ENCODE assay signal across 8 cellular contexts in genomic region chr11:83819936-83820549, GRCh38.
DNase-seq lines count a peak whose midpoint lies in the region; ATAC-seq, FAIRE-seq and TF ChIP-seq lines count a peak whose summit lies in the region.

No MANE protein-coding gene starts in this region.

- peaks cover 2% of the 10 kb centered on the region for H3K27me3 Mint-ChIP-seq in activated CD4-positive, alpha-beta memory T cell treated with anti-CD3 and anti-CD28 coated beads for 36 hours

- TF ChIP-seq POLR2A in breast epithelium (IDR thresholded peaks at IDR 0.05) (no peak), HepG2 (IDR thresholded peaks at IDR 0.05; ENCODE audit: insufficient read depth in 1 of 2, low read depth in 2 of 2, low read length in 2 of 2) (no peak)

- intact Hi-C loops in breast epithelium (cut with DNase I; ENCODE audit: low total_unique reads) (no loop called here), HepG2 (cut with micrococcal nuclease; ENCODE audit: unreplicated experiment) (loop anchor here (1.0 to 2.0 kb wide), 5 partner anchors 527 to 1137 kb away; no protein-coding TSS in a partner anchor)
- intact Hi-C loops in activated CD4-positive, alpha-beta memory T cell treated with anti-CD3 and anti-CD28 coated beads for 36 hours (cut with micrococcal nuclease) = loop anchor here (1.0 kb wide), 1 partner anchor 953 kb away; no protein-coding TSS in a partner anchor

- H3K4me3 Mint-ChIP-seq in activated CD4-positive, alpha-beta memory T cell treated with anti-CD3 and anti-CD28 coated beads for 36 hours = no peak overlapping the region

- POLR2A ChIA-PET in HepG2 (lab: Yijun Ruan, JAX) = no interaction called here
- POLR2A ChIA-PET in activated CD4-positive, alpha-beta memory T cell treated with anti-CD3 and anti-CD28 coated beads for 36 hours (lab: Charles Lee) = no interaction called here

- peak; percentile 39 to 72 (median 61) for TF ChIP-seq CTCF in breast epithelium (IDR thresholded peaks at IDR 0.05)
- TF ChIP-seq CTCF in HepG2 (CRISPR knock-in tag; IDR thresholded peaks at IDR 0.05) = peak; percentile 67

- H3K4me1 Mint-ChIP-seq in activated CD4-positive, alpha-beta memory T cell treated with anti-CD3 and anti-CD28 coated beads for 36 hours (ENCODE audit: low read depth) = no peaks in the 10 kb centered on the region

- no peaks in the 10 kb centered on the region for H3K36me3 ChIP-seq in breast epithelium
- H3K36me3 ChIP-seq in HepG2 (replicated peaks in 1 of 2; ENCODE audit: control insufficient read depth in 1 of 2, insufficient read depth in 2 of 2, low read length in 2 of 2) = no peaks in the 10 kb centered on the region

- H3K27ac Mint-ChIP-seq in activated CD4-positive, alpha-beta memory T cell treated with anti-CD3 and anti-CD28 coated beads for 36 hours = no peak overlapping the region

- no peaks in the 10 kb centered on the region for H3K9me3 Mint-ChIP-seq in activated CD4-positive, alpha-beta memory T cell treated with anti-CD3 and anti-CD28 coated beads for 36 hours

- H3K27me3 ChIP-seq in breast epithelium (no peaks in the 10 kb centered on the region), HepG2 (ENCODE audit: control insufficient read depth in 1 of 2, insufficient read depth in 2 of 2, low read length in 2 of 2) (no peaks in the 10 kb centered on the region)

- no peaks in the 10 kb centered on the region for H3K36me3 Mint-ChIP-seq in activated CD4-positive, alpha-beta memory T cell treated with anti-CD3 and anti-CD28 coated beads for 36 hours

- TF ChIP-seq EP300 in HepG2 (IDR thresholded peaks at IDR 0.05; ENCODE audit: low read depth in 2 of 2, low read length in 2 of 2) (no peak), HepG2 (CRISPR knock-in tag; IDR thresholded peaks at IDR 0.05; ENCODE audit: borderline replicate concordance) (no peak)

- 1% methylated on average over 2 of the region's 2 CpGs for WGBS in HepG2 (ENCODE audit: low lambda C conversion rate)

- no TSS peak for BruUV-seq in HepG2 (replicated peaks; lab: Mats Ljungman, UMichigan)

- CTCF ChIA-PET in HepG2 (lab: Yijun Ruan, JAX; ENCODE audit: low intra/inter-chr PET ratio, low total read pairs) = interaction anchor here (1.2 to 1.7 kb wide), 7 partner anchors 527 to 1138 kb away, joined by 3 to 12 read pairs (median 5); no protein-coding TSS in a partner anchor
- CTCF ChIA-PET in activated CD4-positive, alpha-beta memory T cell treated with anti-CD3 and anti-CD28 coated beads for 36 hours (lab: Charles Lee) = interaction anchor here (0.6 to 2.4 kb wide), 11 partner anchors 11 to 1136 kb away, joined by 3 to 14 read pairs (median 3); no protein-coding TSS in a partner anchor

- ATAC-seq in HG02798 (IDR thresholded peaks at IDR 0.05; ENCODE audit: poor library complexity, unreplicated experiment) (peak; percentile 45), HepG2 (peak; percentile 78), GM19467 (IDR thresholded peaks at IDR 0.05; ENCODE audit: unreplicated experiment) (no peak), GM21515 (IDR thresholded peaks at IDR 0.05; ENCODE audit: unreplicated experiment) (no peak)

- no peak overlapping the region for H3K27ac ChIP-seq in breast epithelium
- H3K27ac ChIP-seq in HepG2 (ENCODE audit: extremely low read length, insufficient read depth, low read length) = no peak overlapping the region

- H3K4me1 ChIP-seq in breast epithelium (no peaks in the 10 kb centered on the region), HepG2 (ENCODE audit: insufficient read depth, low read length) (no peaks in the 10 kb centered on the region)

- H3K9me3 ChIP-seq in breast epithelium (no peaks in the 10 kb centered on the region), HepG2 (ENCODE audit: low read length) (no peaks in the 10 kb centered on the region)

- H3K4me2 ChIP-seq in HepG2 (ENCODE audit: low read depth, low read length) = no peak overlapping the region

- DNase-seq in DMS53 treated with DMSO at 0.1 percent for 48 hours (lab: John Stamatoyannopoulos, UW; ENCODE audit: unreplicated experiment) (peak; percentile 86), NCI-H460 (ENCODE audit: extremely low read depth, low read depth) (peak; percentile 67), breast epithelium (ENCODE audit: low spot score in 2 of 2) (no peak), HepG2 (ENCODE audit: low spot score) (peak; percentile 43)
- DNase-seq in activated CD4-positive, alpha-beta memory T cell treated with anti-CD3 and anti-CD28 coated beads for 36 hours = no peak

- in situ Hi-C loops in HepG2 (cut with HindIII; ENCODE audit: extremely low pct_ligation_motif_present, low pct_unique_long_range_greater_than_20kb) = loop anchor here (5.0 to 25.0 kb wide), 4 partner anchors 528 to 1108 kb away; no protein-coding TSS in a partner anchor

- no peaks in the 10 kb centered on the region for H4K20me1 ChIP-seq in HepG2 (ENCODE audit: insufficient read depth, low read length)

- H3K4me3 ChIP-seq in breast epithelium (no peak overlapping the region), HepG2 (replicated peaks in 1 of 3; ENCODE audit: insufficient read depth in 1 of 3, low read depth in 2 of 3, low read length in 3 of 3) (no peak overlapping the region)

- FAIRE-seq in HepG2 (lab: Jason Lieb, UNC) = peak; percentile 48

- no peaks in the 10 kb centered on the region for H3K79me2 ChIP-seq in HepG2 (ENCODE audit: insufficient read depth, low read length)

- H3K9ac ChIP-seq in HepG2 (ENCODE audit: insufficient read depth, low read depth, low read length) = no peak overlapping the region

- no peak overlapping the region for H2AFZ ChIP-seq in HepG2 (ENCODE audit: low read length)

- TF ChIP-seq RAD21 in HepG2 (CRISPR knock-in tag; IDR thresholded peaks at IDR 0.05) = peak; percentile 45; the same call in 1 of the 2 replicates

TF ChIP-seq in HepG2, 621 proteins besides CTCF, POLR2A, EP300 and RAD21:
- TF ChIP-seq MYNN (CRISPR knock-in tag; IDR thresholded peaks at IDR 0.05; ENCODE audit: low read depth) (no peak), TP53 (CRISPR knock-in tag; conservative IDR thresholded peaks at IDR 0.05) (no peak), RFX1 (IDR thresholded peaks at IDR 0.05) (no peak), PAF1 (CRISPR knock-in tag; IDR thresholded peaks at IDR 0.05) (no peak), NRL (CRISPR knock-in tag; IDR thresholded peaks at IDR 0.05; ENCODE audit: borderline replicate concordance) (no peak), ATF6 (CRISPR knock-in tag; conservative IDR thresholded peaks at IDR 0.05) (no peak), FOXJ3 (CRISPR knock-in tag; IDR thresholded peaks at IDR 0.05; ENCODE audit: borderline replicate concordance) (no peak), SOX13 (IDR thresholded peaks at IDR 0.05) (no peak), SOX13 (CRISPR knock-in tag; conservative IDR thresholded peaks at IDR 0.05 in 1 of 2, IDR thresholded peaks at IDR 0.05 in 1 of 2) (0 out of 4 replicates have a peak, but pooled peaks of 1 of the 2 experiments have one; percentile 8), RXRB (CRISPR knock-in tag; IDR thresholded peaks at IDR 0.05; ENCODE audit: borderline replicate concordance) (peak; percentile 80), TMF1 (CRISPR knock-in tag; IDR thresholded peaks at IDR 0.05; ENCODE audit: low read depth) (no peak), PPARG (CRISPR knock-in tag; conservative IDR thresholded peaks at IDR 0.05) (peak; percentile 98), ZNF598 (CRISPR knock-in tag; IDR thresholded peaks at IDR 0.05; ENCODE audit: borderline replicate concordance) (no peak), SUZ12 (IDR thresholded peaks at IDR 0.05; ENCODE audit: low read depth, low read length) (no peak), RBM22 (optimal IDR thresholded peaks at IDR 0.05; ENCODE audit: low read length) (no peak), ZFYVE20 (CRISPR knock-in tag; IDR thresholded peaks at IDR 0.05; ENCODE audit: borderline replicate concordance, low read depth) (no peak), SMC3 (IDR thresholded peaks at IDR 0.05; ENCODE audit: low read length) (peak; percentile 64), HNRNPH1 (optimal IDR thresholded peaks at IDR 0.05; ENCODE audit: low read depth, low read length) (no peak), STAG1 (CRISPR knock-in tag; IDR thresholded peaks at IDR 0.05) (peak; percentile 85)

Comparison
In these comparisons a context has a peak if more than half of its experiments do, and no peak if none do; other contexts are left out.
1. DNase-seq: peak in DMS53 treated with DMSO at 0.1 percent for 48 hours (single experiment), NCI-H460 (single experiment) and HepG2 (single experiment); none in breast epithelium (0 of 2) and activated CD4-positive, alpha-beta memory T cell treated with anti-CD3 and anti-CD28 coated beads for 36 hours (single experiment).
2. ATAC-seq: peak in HG02798 (single experiment) and HepG2 (single experiment); none in GM19467 (single experiment) and GM21515 (single experiment).